ENCODE assay signal across 27 cellular contexts in the genomic region with DNA sequence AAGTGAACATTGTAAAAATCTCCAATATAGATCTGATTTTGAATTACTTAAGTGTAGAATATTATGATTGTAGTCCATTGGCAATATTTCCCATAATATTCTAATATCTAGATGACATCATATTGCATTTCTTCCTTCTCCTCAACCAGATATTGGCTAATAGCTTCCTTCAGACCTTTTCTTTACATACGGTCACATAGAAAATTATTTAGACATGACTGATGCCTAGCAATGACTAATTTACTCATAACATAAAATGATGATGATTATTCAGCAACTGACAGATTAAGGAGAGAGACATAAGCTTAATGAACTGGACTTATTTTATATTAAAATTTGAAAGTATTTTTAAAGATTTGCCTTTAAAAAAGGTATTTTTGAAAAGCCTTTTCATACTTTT.
DNase-seq lines count a peak whose midpoint lies in the region; ATAC-seq, FAIRE-seq and TF ChIP-seq lines count a peak whose summit lies in the region.
"Had no signal": no experiment of that assay in that cellular context is flagged by ENCODE, and none has a peak within 500 bp of the region (broad histone marks: within the 10 kb centered on the region; RNA-seq: fewer than 3 reads in every experiment).

No MANE protein-coding gene starts in this region.

- FAIRE-seq in bronchial epithelial cell (lab: Jason Lieb, UNC): no peak
- no peak for FAIRE-seq in RCC 7860 (lab: Jason Lieb, UNC)
- FAIRE-seq: GM12878, GM12892, GM18507 had no signal

- intact Hi-C loops in mammary epithelial cell (cut with micrococcal nuclease) (no loop called here), breast epithelium (cut with DNase I; ENCODE audit: low total_unique reads) (no loop called here), PC-3 (cut with micrococcal nuclease) (no loop called here)

- BruUV-seq in mammary epithelial cell (replicated peaks; lab: Mats Ljungman, UMichigan) (no TSS peak), PC-3 (replicated peaks; lab: Mats Ljungman, UMichigan) (no TSS peak)

- H3F3A ChIP-seq in PC-3 (ENCODE audit: low read length, unreplicated experiment): no peaks in the 10 kb centered on the region

- WGBS in mammary epithelial cell (ENCODE audit: low coverage, missing lambda C conversion rate): 33% methylated on average over 1 of the region's 1 CpG

- no peak for ATAC-seq in PC-3
- peak; percentile 34 for ATAC-seq in foreskin keratinocyte
- no peak for ATAC-seq in SK-N-SH treated with all-trans-retinoic acid at 6 μM for 48 hours
- ATAC-seq: GM12878 had no signal

- H3K9me2 ChIP-seq in PC-3 (replicated peaks; ENCODE audit: low read length): no peaks in the 10 kb centered on the region

- POLR2A ChIA-PET in PC-3 (lab: Charles Lee; ENCODE audit: unreplicated experiment): no interaction called here

- no peaks in the 10 kb centered on the region for H3K79me2 ChIP-seq in mammary epithelial cell (ENCODE audit: insufficient read depth, low read length)
- H3K79me2 ChIP-seq in PC-3 (ENCODE audit: low read length): no peaks in the 10 kb centered on the region

- no peaks in the 10 kb centered on the region for H3K36me3 ChIP-seq in mammary epithelial cell (ENCODE audit: insufficient read depth, low read length)
- H3K36me3 ChIP-seq in breast epithelium: no peaks in the 10 kb centered on the region
- H3K36me3 ChIP-seq in PC-3 (ENCODE audit: low read depth, low read length): no peaks in the 10 kb centered on the region
- H3K36me3 ChIP-seq in bronchial epithelial cell (ENCODE audit: control insufficient read depth, insufficient read depth, low read length): no peaks in the 10 kb centered on the region
- H3K36me3 ChIP-seq: BE2C, BLaER1 had no signal

- H2AFZ ChIP-seq in mammary epithelial cell (ENCODE audit: low read depth, low read length) (no peak overlapping the region), PC-3 (ENCODE audit: low read length) (no peak overlapping the region)

- H3K4me3 ChIP-seq in mammary epithelial cell (replicated peaks in 1 of 3; ENCODE audit: insufficient read depth in 1 of 3, low read depth in 2 of 3, low read length in 3 of 3) (no peak overlapping the region), breast epithelium (no peak overlapping the region), PC-3 (ENCODE audit: low read length) (no peak overlapping the region), bronchial epithelial cell (ENCODE audit: low read depth, low read length) (no peak overlapping the region)
- H3K4me3 ChIP-seq: BLaER1, GM12878 had no signal

- H3K4me2 ChIP-seq in mammary epithelial cell (ENCODE audit: insufficient read depth, low read depth, low read length): no peak overlapping the region
- no peak overlapping the region for H3K4me2 ChIP-seq in PC-3 (ENCODE audit: low read length)
- H3K4me2 ChIP-seq: BLaER1 had no signal

- H3K27me3 ChIP-seq in mammary epithelial cell (ENCODE audit: insufficient read depth, low read length): no peaks in the 10 kb centered on the region
- no peaks in the 10 kb centered on the region for H3K27me3 ChIP-seq in breast epithelium
- no peaks in the 10 kb centered on the region for H3K27me3 ChIP-seq in PC-3 (ENCODE audit: low read length)
- no peaks in the 10 kb centered on the region for H3K27me3 ChIP-seq in bronchial epithelial cell (ENCODE audit: control insufficient read depth, insufficient read depth, low read length)
- no peaks in the 10 kb centered on the region for H3K27me3 ChIP-seq in foreskin keratinocyte
- H3K27me3 ChIP-seq: BE2C, BLaER1 had no signal

- in situ Hi-C loops in mammary epithelial cell (cut with MboI; ENCODE audit: low sequenced_read_pairs in 2 of 2): no loop called here

- dilution Hi-C loops in mammary epithelial cell (cut with HindIII; ENCODE audit: low sequenced_read_pairs): no loop called here

- no peak overlapping the region for H3K9ac ChIP-seq in mammary epithelial cell (ENCODE audit: insufficient read depth, low read length)
- H3K9ac ChIP-seq in PC-3 (ENCODE audit: low read length): no peak overlapping the region
- H3K9ac ChIP-seq: BLaER1 had no signal

- TF ChIP-seq CTCF in mammary epithelial cell (conservative IDR thresholded peaks at IDR 0.05 in 1 of 2, IDR thresholded peaks at IDR 0.05 in 1 of 2; ENCODE audit: extremely low read depth in 1 of 2, insufficient read depth in 1 of 2, low read depth in 1 of 2, low read length in 2 of 2): no peak
- TF ChIP-seq CTCF in breast epithelium (IDR thresholded peaks at IDR 0.05): no peak
- TF ChIP-seq CTCF in PC-3 (conservative IDR thresholded peaks at IDR 0.05; ENCODE audit: low read depth, low read length): no peak
- no peak for TF ChIP-seq CTCF in bronchial epithelial cell (IDR thresholded peaks at IDR 0.05; ENCODE audit: insufficient read depth, low read length, severe bottlenecking)
- TF ChIP-seq CTCF in foreskin keratinocyte (conservative IDR thresholded peaks at IDR 0.05): no peak

- H4K20me1 ChIP-seq in mammary epithelial cell (ENCODE audit: insufficient read depth, low read length) (no peaks in the 10 kb centered on the region), PC-3 (ENCODE audit: low read length) (no peaks in the 10 kb centered on the region)
- H4K20me1 ChIP-seq: BLaER1 had no signal

- no peak for TF ChIP-seq POLR2A in breast epithelium (IDR thresholded peaks at IDR 0.05)

- CTCF ChIA-PET in mammary epithelial cell (lab: Charles Lee; ENCODE audit: low non-redundant PET) (no interaction called here), PC-3 (lab: Charles Lee) (no interaction called here)

- DNase-seq in mammary epithelial cell (peak; percentile 2), breast epithelium (ENCODE audit: low spot score in 2 of 2) (no peak), PC-3 (peak; percentile 21), bronchial epithelial cell (ENCODE audit: low read depth) (peak; percentile 68), foreskin keratinocyte (peak; percentile 12 to 40), GM03348 (ENCODE audit: low spot score) (no peak), RCC 7860 (ENCODE audit: low spot score) (no peak)
- DNase-seq: 8988T; ACHN; BE2C; C1 segment of cervical spinal cord; CD4-positive, alpha-beta memory T cell; CD4-positive, CD25-positive, alpha-beta regulatory T cell; CD8-positive, alpha-beta memory T cell; COR-L47; DMS 273 treated with DMSO at 0.1 percent for 48 hours; DMS153; DMS53; DMS79; DND-41; EL; GF-D8 had no signal

- no peak overlapping the region for H3K27ac ChIP-seq in mammary epithelial cell (ENCODE audit: insufficient read depth, low read depth, low read length)
- no peak overlapping the region for H3K27ac ChIP-seq in breast epithelium
- no peak overlapping the region for H3K27ac ChIP-seq in PC-3 (ENCODE audit: low read length)
- no peak overlapping the region for H3K27ac ChIP-seq in foreskin keratinocyte
- H3K27ac ChIP-seq: BLaER1 had no signal

- no peaks in the 10 kb centered on the region for H3K4me1 ChIP-seq in mammary epithelial cell (ENCODE audit: insufficient read depth, low read length)
- no peaks in the 10 kb centered on the region for H3K4me1 ChIP-seq in breast epithelium
- no peaks in the 10 kb centered on the region for H3K4me1 ChIP-seq in PC-3 (ENCODE audit: insufficient read depth, low read length)
- H3K4me1 ChIP-seq in foreskin keratinocyte: no peaks in the 10 kb centered on the region
- H3K4me1 ChIP-seq: BE2C, BLaER1 had no signal

- no peaks in the 10 kb centered on the region for H3K9me3 ChIP-seq in mammary epithelial cell (replicated peaks; ENCODE audit: insufficient read depth, low read length)
- no peaks in the 10 kb centered on the region for H3K9me3 ChIP-seq in breast epithelium
- H3K9me3 ChIP-seq in PC-3 (ENCODE audit: low read length): no peaks in the 10 kb centered on the region
- H3K9me3 ChIP-seq: BE2C, BLaER1 had no signal

TF ChIP-seq in SK-N-SH treated with all-trans-retinoic acid at 6 μM for 48 hours, 23 proteins besides CTCF, POLR2A, EP300 and RAD21:
- TF ChIP-seq BACH2 (CRISPR knock-in tag; IDR thresholded peaks at IDR 0.05; ENCODE audit: borderline replicate concordance) (no peak), ESRRG (CRISPR knock-in tag; IDR thresholded peaks at IDR 0.05) (no peak), ZNF70 (CRISPR knock-in tag; IDR thresholded peaks at IDR 0.05) (no peak), ARNTL (CRISPR knock-in tag; IDR thresholded peaks at IDR 0.05; ENCODE audit: borderline replicate concordance, low read depth) (no peak), ZNF565 (CRISPR knock-in tag; conservative IDR thresholded peaks at IDR 0.05; ENCODE audit: low read depth) (no peak), CREB5 (CRISPR knock-in tag; IDR thresholded peaks at IDR 0.05; ENCODE audit: low read depth) (no peak), ZFP3 (CRISPR knock-in tag; IDR thresholded peaks at IDR 0.05) (no peak), PATZ1 (CRISPR knock-in tag; IDR thresholded peaks at IDR 0.05; ENCODE audit: borderline replicate concordance) (no peak), ZC3H10 (CRISPR knock-in tag; IDR thresholded peaks at IDR 0.05) (no peak), ZNF8 (CRISPR knock-in tag; IDR thresholded peaks at IDR 0.05) (no peak)
TF ChIP-seq in SK-N-SH treated with all-trans-retinoic acid at 6 μM for 48 hours: peak in this region for 0.

Comparison
In these comparisons a context has a peak if more than half of its experiments do, and no peak if none do; other contexts are left out.
1. DNase-seq: peak in mammary epithelial cell (single experiment), PC-3 (single experiment), bronchial epithelial cell (single experiment) and foreskin keratinocyte (2 of 2); none in breast epithelium (0 of 2), GM03348 (single experiment) and RCC 7860 (single experiment).